In genomic region chr18:28357785-28358401, GRCh38 we compare ENCODE assay signal across 14 cellular contexts.
DNase-seq lines count a peak whose midpoint lies in the region; ATAC-seq, FAIRE-seq and TF ChIP-seq lines count a peak whose summit lies in the region.
"Had no signal": no experiment of that assay in that cellular context is flagged by ENCODE, and none has a peak within 500 bp of the region (broad histone marks: within the 10 kb centered on the region; RNA-seq: fewer than 3 reads in every experiment).

No MANE protein-coding gene starts in this region.

- peak; percentile 26 for DNase-seq in DMS 273 (lab: John Stamatoyannopoulos, UW; ENCODE audit: unreplicated experiment)
- DNase-seq in DMS 273 treated with DMSO at 0.1 percent for 48 hours (lab: John Stamatoyannopoulos, UW) = no peak
- peak; percentile 9 for DNase-seq in M059J (ENCODE audit: low read depth)
- DNase-seq in bronchial epithelial cell (ENCODE audit: low read depth) = peak; percentile 3
- DNase-seq in nephron progenitor cell = no peak
- DNase-seq in sigmoid colon = no peak
- DNase-seq in stimulated activated naive CD8-positive, alpha-beta T cell treated with anti-CD3 and anti-CD28 coated beads, Interleukin-15, amount 100 ng/mL, for 72 hours = no peak
- DNase-seq: 8988T, GDM1, left cardiac atrium, NCI-H2227 treated with DMSO at 0.1 percent for 48 hours, stomach, T-helper 1 cell had no signal

- H3K36me3 ChIP-seq in bronchial epithelial cell (ENCODE audit: control insufficient read depth, insufficient read depth, low read length) = no peaks in the 10 kb centered on the region
- no peaks in the 10 kb centered on the region for H3K36me3 ChIP-seq in sigmoid colon
- H3K36me3 ChIP-seq: stomach had no signal

- TF ChIP-seq EP300 in sigmoid colon (IDR thresholded peaks at IDR 0.05) = no peak

- no peak for ATAC-seq in GM19328 (IDR thresholded peaks at IDR 0.05; ENCODE audit: unreplicated experiment)
- ATAC-seq in stimulated activated naive CD8-positive, alpha-beta T cell treated with anti-CD3 and anti-CD28 coated beads, Interleukin-15, amount 100 ng/mL, for 72 hours = no peak
- ATAC-seq: left cardiac atrium had no signal

- H3K27me3 ChIP-seq in bronchial epithelial cell (ENCODE audit: control insufficient read depth, insufficient read depth, low read length) = no peaks in the 10 kb centered on the region
- no peaks in the 10 kb centered on the region for H3K27me3 ChIP-seq in sigmoid colon
- H3K27me3 ChIP-seq: stomach had no signal

- no peaks in the 10 kb centered on the region for H3K4me1 ChIP-seq in sigmoid colon
- H3K4me1 ChIP-seq: stomach had no signal

- H3K27ac Mint-ChIP-seq in nephron progenitor cell = no peak overlapping the region
- no peak overlapping the region for H3K27ac Mint-ChIP-seq in stimulated activated naive CD8-positive, alpha-beta T cell treated with anti-CD3 and anti-CD28 coated beads, Interleukin-15, amount 100 ng/mL, for 72 hours

- no peaks in the 10 kb centered on the region for H3K36me3 Mint-ChIP-seq in nephron progenitor cell (ENCODE audit: low read depth)

- no peak overlapping the region for H3K27ac ChIP-seq in sigmoid colon
- H3K27ac ChIP-seq: stomach had no signal

- H3K9me3 ChIP-seq in sigmoid colon = no peaks in the 10 kb centered on the region
- H3K9me3 ChIP-seq: stomach had no signal

- H3K4me3 ChIP-seq in bronchial epithelial cell (ENCODE audit: low read depth, low read length) (no peak overlapping the region), sigmoid colon (no peak overlapping the region)
- H3K4me3 ChIP-seq: stomach had no signal

- H3K9me3 Mint-ChIP-seq in nephron progenitor cell = no peaks in the 10 kb centered on the region
- H3K9me3 Mint-ChIP-seq in stimulated activated naive CD8-positive, alpha-beta T cell treated with anti-CD3 and anti-CD28 coated beads, Interleukin-15, amount 100 ng/mL, for 72 hours = peaks cover 4 to 16% of the 10 kb centered on the region in 2 donors

- no peaks in the 10 kb centered on the region for H3K27me3 Mint-ChIP-seq in nephron progenitor cell (ENCODE audit: low read depth, poor library complexity)
- no peaks in the 10 kb centered on the region for H3K27me3 Mint-ChIP-seq in stimulated activated naive CD8-positive, alpha-beta T cell treated with anti-CD3 and anti-CD28 coated beads, Interleukin-15, amount 100 ng/mL, for 72 hours

- FAIRE-seq in bronchial epithelial cell (lab: Jason Lieb, UNC) = no peak

- TF ChIP-seq CTCF in bronchial epithelial cell (IDR thresholded peaks at IDR 0.05; ENCODE audit: insufficient read depth, low read length, severe bottlenecking) (peak; percentile 33), nephron progenitor cell (IDR thresholded peaks at IDR 0.05) (peak; percentile 30), sigmoid colon (IDR thresholded peaks at IDR 0.05) (no peak)

- H3K4me1 Mint-ChIP-seq in nephron progenitor cell = no peaks in the 10 kb centered on the region
- H3K4me1 Mint-ChIP-seq in stimulated activated naive CD8-positive, alpha-beta T cell treated with anti-CD3 and anti-CD28 coated beads, Interleukin-15, amount 100 ng/mL, for 72 hours = no peaks in the 10 kb centered on the region

- no peak overlapping the region for H3K4me3 Mint-ChIP-seq in nephron progenitor cell
- no peak overlapping the region for H3K4me3 Mint-ChIP-seq in stimulated activated naive CD8-positive, alpha-beta T cell treated with anti-CD3 and anti-CD28 coated beads, Interleukin-15, amount 100 ng/mL, for 72 hours

- 69 to 77% methylated on average over 6 of the region's 6 CpGs for WGBS in sigmoid colon, 2 donors

- intact Hi-C loops in sigmoid colon (cut with DNase I) = no loop called here

- no peak for TF ChIP-seq POLR2A in sigmoid colon (IDR thresholded peaks at IDR 0.05)

Comparison
In these comparisons a context has a peak if more than half of its experiments do, and no peak if none do; other contexts are left out.
1. DNase-seq: peak in DMS 273 (single experiment), M059J (single experiment) and bronchial epithelial cell (single experiment); none in DMS 273 treated with DMSO at 0.1 percent for 48 hours (single experiment), nephron progenitor cell (single experiment), sigmoid colon (single experiment) and stimulated activated naive CD8-positive, alpha-beta T cell treated with anti-CD3 and anti-CD28 coated beads, Interleukin-15, amount 100 ng/mL, for 72 hours (0 of 2).
2. CTCF ChIP-seq: peak in bronchial epithelial cell (single experiment) and nephron progenitor cell (single experiment); none in sigmoid colon (0 of 4).